Comparison of ENCODE assay signal across 8 cellular contexts in genomic region chr17:77863814-77864161, GRCh38.
A peak's percentile ranks its signal among the peaks of the same experiment; 100 is the strongest.
DNase-seq lines count a peak whose midpoint lies in the region; ATAC-seq and TF ChIP-seq lines count a peak whose summit lies in the region.

No MANE protein-coding gene starts in this region.

- H3K27me3 ChIP-seq in skeletal muscle satellite cell (ENCODE audit: control insufficient read depth, insufficient read depth, low read length): peaks cover 38% of the 10 kb centered on the region
- H3K27me3 ChIP-seq in effector memory CD4-positive, alpha-beta T cell (replicated peaks; ENCODE audit: control insufficient read depth, insufficient read depth, low read length, poor library complexity, severe bottlenecking): no peaks in the 10 kb centered on the region

- no peak for TF ChIP-seq CTCF in GM12865 (IDR thresholded peaks at IDR 0.05; ENCODE audit: insufficient read depth, low read depth, low read length, missing control alignments)

- no peaks in the 10 kb centered on the region for H3K9me3 ChIP-seq in skeletal muscle satellite cell (replicated peaks; ENCODE audit: low read length)
- H3K9me3 ChIP-seq in effector memory CD4-positive, alpha-beta T cell (ENCODE audit: control insufficient read depth, low read length): no peaks in the 10 kb centered on the region

- peaks cover 16% of the 10 kb centered on the region for H3K4me1 ChIP-seq in skeletal muscle satellite cell (ENCODE audit: control insufficient read depth, insufficient read depth, low read length)
- no peaks in the 10 kb centered on the region for H3K4me1 ChIP-seq in effector memory CD4-positive, alpha-beta T cell (ENCODE audit: control insufficient read depth, insufficient read depth, low read length, poor library complexity, severe bottlenecking)

- peak; percentile 81 for ATAC-seq in Right ventricle myocardium superior (ENCODE audit: poor library complexity)
- ATAC-seq in HG03520 (IDR thresholded peaks at IDR 0.05; ENCODE audit: unreplicated experiment): no peak
- no peak for ATAC-seq in HG02623 (IDR thresholded peaks at IDR 0.05; ENCODE audit: unreplicated experiment)

- no peaks in the 10 kb centered on the region for H3K36me3 ChIP-seq in skeletal muscle satellite cell (ENCODE audit: insufficient read depth, low read length)
- no peaks in the 10 kb centered on the region for H3K36me3 ChIP-seq in effector memory CD4-positive, alpha-beta T cell (ENCODE audit: control insufficient read depth, insufficient read depth, low read length)

- H3K4me3 ChIP-seq in GM12865 (ENCODE audit: low read depth, low read length) (no peak overlapping the region), skeletal muscle satellite cell (ENCODE audit: low read length) (no peak overlapping the region)
- no peak overlapping the region for H3K4me3 ChIP-seq in effector memory CD4-positive, alpha-beta T cell (ENCODE audit: insufficient read depth, low read depth, low read length, poor library complexity, severe bottlenecking)

- no peak overlapping the region for H3K9ac ChIP-seq in skeletal muscle satellite cell (ENCODE audit: low read depth, low read length)

- DNase-seq in GM12865 (ENCODE audit: low read depth) (peak; percentile 51), OCI-M1 (lab: John Stamatoyannopoulos, UW) (peak; percentile 54), Right ventricle myocardium superior (peak; percentile 76), NCI-H524 (lab: John Stamatoyannopoulos, UW) (no peak)
- no peak for DNase-seq in effector memory CD4-positive, alpha-beta T cell

- intact Hi-C loops in Right ventricle myocardium superior (cut with DNase I): no loop called here

- no peak overlapping the region for H3K27ac ChIP-seq in effector memory CD4-positive, alpha-beta T cell (ENCODE audit: insufficient read depth, low read length, poor library complexity, severe bottlenecking)

- H3K4me2 ChIP-seq in skeletal muscle satellite cell (ENCODE audit: low read length): peak overlapping the region; percentile 18

Comparison
In these comparisons a context has a peak if more than half of its experiments do, and no peak if none do; other contexts are left out.
1. DNase-seq: peak in GM12865 (single experiment), OCI-M1 (single experiment) and Right ventricle myocardium superior (single experiment); none in NCI-H524 (0 of 2) and effector memory CD4-positive, alpha-beta T cell (0 of 3).